In genomic region chr16:12504312-12504711, GRCh38 we compare ENCODE assay signal across 18 cellular contexts.
A peak's percentile ranks its signal among the peaks of the same experiment; 100 is the strongest.
DNase-seq lines count a peak whose midpoint lies in the region; TF ChIP-seq lines count a peak whose summit lies in the region.
"Had no signal": no experiment of that assay in that cellular context is flagged by ENCODE, and none has a peak within 500 bp of the region (broad histone marks: within the 10 kb centered on the region; RNA-seq: fewer than 3 reads in every experiment).

No MANE protein-coding gene starts in this region.

- POLR2A ChIA-PET in activated CD4-positive, alpha-beta memory T cell treated with anti-CD3 and anti-CD28 coated beads, Interleukin-2, amount 10 ng/mL, durations not matched to agents 7 days and 5 days (lab: Charles Lee), result no interaction called here

- TF ChIP-seq CTCF in GM13977 (IDR thresholded peaks at IDR 0.05; ENCODE audit: extremely low read depth, insufficient read depth, missing control alignments), result no peak

- H3K4me1 Mint-ChIP-seq in activated CD4-positive, alpha-beta memory T cell treated with anti-CD3 and anti-CD28 coated beads, Interleukin-2, amount 10 ng/mL, durations not matched to agents 7 days and 5 days, result peaks cover 8% of the 10 kb centered on the region

- H3K9me3 Mint-ChIP-seq in activated CD4-positive, alpha-beta memory T cell treated with anti-CD3 and anti-CD28 coated beads, Interleukin-2, amount 10 ng/mL, durations not matched to agents 7 days and 5 days, result no peaks in the 10 kb centered on the region
- H3K9me3 Mint-ChIP-seq: GM23338, IgD-negative memory B cell, T-cell had no signal

- CTCF ChIA-PET in activated CD4-positive, alpha-beta memory T cell treated with anti-CD3 and anti-CD28 coated beads, Interleukin-2, amount 10 ng/mL, durations not matched to agents 7 days and 5 days (lab: Charles Lee), result no interaction called here

- no peaks in the 10 kb centered on the region for H3K27me3 Mint-ChIP-seq in activated CD4-positive, alpha-beta memory T cell treated with anti-CD3 and anti-CD28 coated beads, Interleukin-2, amount 10 ng/mL, durations not matched to agents 7 days and 5 days
- H3K27me3 Mint-ChIP-seq: IgD-negative memory B cell, T-cell had no signal

- H3K36me3 Mint-ChIP-seq in activated CD4-positive, alpha-beta memory T cell treated with anti-CD3 and anti-CD28 coated beads, Interleukin-2, amount 10 ng/mL, durations not matched to agents 7 days and 5 days (ENCODE audit: low read depth), result no peaks in the 10 kb centered on the region
- H3K36me3 Mint-ChIP-seq: CD8-positive, alpha-beta memory T cell had no signal

- DNase-seq in COLO668 (lab: John Stamatoyannopoulos, UW; ENCODE audit: unreplicated experiment) (peak; percentile 75), DMS53 (lab: John Stamatoyannopoulos, UW) (peak; percentile 74), NCI-H2107 (lab: John Stamatoyannopoulos, UW) (peak; percentile 19), SHP77 treated with DMSO at 0.1 percent for 48 hours (lab: John Stamatoyannopoulos, UW) (peak; percentile 36), GM19238 (ENCODE audit: insufficient read length, low spot score) (no peak), GM13977 (ENCODE audit: low spot score) (no peak)
- no peak for DNase-seq in activated CD4-positive, alpha-beta memory T cell treated with anti-CD3 and anti-CD28 coated beads, Interleukin-2, amount 10 ng/mL, durations not matched to agents 7 days and 5 days
- DNase-seq: C1 segment of cervical spinal cord; CD8-positive, alpha-beta memory T cell; HCEC 1CT; Karpas-422; NCI-H1048; NCI-H187; NCI-H2227 treated with DMSO at 0.1 percent for 48 hours; NCI-H526 treated with DMSO at 0.1 percent for 48 hours; T-cell had no signal

- in situ Hi-C loops in GM13977 (cut with MboI; ENCODE audit: low pct_unique_long_range_greater_than_20kb, low sequenced_read_pairs, unreplicated experiment), result no loop called here

- no peak overlapping the region for H3K27ac Mint-ChIP-seq in activated CD4-positive, alpha-beta memory T cell treated with anti-CD3 and anti-CD28 coated beads, Interleukin-2, amount 10 ng/mL, durations not matched to agents 7 days and 5 days
- H3K27ac Mint-ChIP-seq: CD8-positive, alpha-beta memory T cell; GM23338; T-cell had no signal

- H3K4me3 Mint-ChIP-seq in activated CD4-positive, alpha-beta memory T cell treated with anti-CD3 and anti-CD28 coated beads, Interleukin-2, amount 10 ng/mL, durations not matched to agents 7 days and 5 days, result no peak overlapping the region
- H3K4me3 Mint-ChIP-seq: GM23338, IgD-negative memory B cell, T-cell had no signal

Comparison
In these comparisons a context has a peak if more than half of its experiments do, and no peak if none do; other contexts are left out.
1. DNase-seq: peak in COLO668 (single experiment), DMS53 (single experiment), NCI-H2107 (single experiment) and SHP77 treated with DMSO at 0.1 percent for 48 hours (single experiment); none in activated CD4-positive, alpha-beta memory T cell treated with anti-CD3 and anti-CD28 coated beads, Interleukin-2, amount 10 ng/mL, durations not matched to agents 7 days and 5 days (single experiment), GM19238 (single experiment) and GM13977 (single experiment).